Comparison of ENCODE assay signal across 1 cellular context in genomic region chr5:172853355-172853975, GRCh38.
A peak's percentile ranks its signal among the peaks of the same experiment; 100 is the strongest.
TF ChIP-seq lines count a peak whose summit lies in the region.

No MANE protein-coding gene starts in this region.

TF ChIP-seq in HepG2, 621 proteins besides CTCF, POLR2A, EP300 and RAD21 (continued from another document and continues in another):
- TF ChIP-seq ZBTB40 (IDR thresholded peaks at IDR 0.05) (no peak), ZBTB40 (CRISPR knock-in tag; IDR thresholded peaks at IDR 0.05) (0 out of 2 replicates have a peak, but pooled peaks have one; percentile 34), ZNF674 (CRISPR knock-in tag; IDR thresholded peaks at IDR 0.05; ENCODE audit: low read depth) (no peak), ZBTB1 (CRISPR knock-in tag; IDR thresholded peaks at IDR 0.05; ENCODE audit: borderline replicate concordance) (no peak), ZFYVE20 (CRISPR knock-in tag; IDR thresholded peaks at IDR 0.05; ENCODE audit: borderline replicate concordance, low read depth) (no peak), DR1 (CRISPR knock-in tag; IDR thresholded peaks at IDR 0.05) (no peak), ZNF577 (CRISPR knock-in tag; IDR thresholded peaks at IDR 0.05; ENCODE audit: borderline replicate concordance, low read depth) (no peak), ZNF20 (CRISPR knock-in tag; IDR thresholded peaks at IDR 0.05) (no peak), ZNF432 (CRISPR knock-in tag; IDR thresholded peaks at IDR 0.05; ENCODE audit: borderline replicate concordance) (no peak), TSC22D2 (CRISPR knock-in tag; IDR thresholded peaks at IDR 0.05; ENCODE audit: borderline replicate concordance) (no peak), ZNF136 (CRISPR knock-in tag; IDR thresholded peaks at IDR 0.05; ENCODE audit: low read depth) (no peak), ZNF329 (CRISPR knock-in tag; IDR thresholded peaks at IDR 0.05; ENCODE audit: low read depth) (no peak), CHD4 (IDR thresholded peaks at IDR 0.05; ENCODE audit: borderline replicate concordance, low read length) (peak; percentile 3; the same call in 1 of the 2 replicates), ZNF326 (CRISPR knock-in tag; IDR thresholded peaks at IDR 0.05; ENCODE audit: borderline replicate concordance) (no peak), ZNF710 (CRISPR knock-in tag; IDR thresholded peaks at IDR 0.05; ENCODE audit: borderline replicate concordance) (peak; percentile 29; the same call in 1 of the 2 replicates), NCOA2 (CRISPR knock-in tag; IDR thresholded peaks at IDR 0.05) (no peak), PRDM10 (CRISPR knock-in tag; IDR thresholded peaks at IDR 0.05; ENCODE audit: low read depth) (no peak), TOE1 (CRISPR knock-in tag; IDR thresholded peaks at IDR 0.05) (no peak), MBD4 (IDR thresholded peaks at IDR 0.05; ENCODE audit: borderline replicate concordance, low read length) (no peak), ZNF180 (CRISPR knock-in tag; IDR thresholded peaks at IDR 0.05; ENCODE audit: borderline replicate concordance, low read depth) (no peak), RORA (CRISPR knock-in tag; IDR thresholded peaks at IDR 0.05) (no peak), ZNF567 (CRISPR knock-in tag; IDR thresholded peaks at IDR 0.05; ENCODE audit: borderline replicate concordance) (no peak), ZNF121 (CRISPR knock-in tag; IDR thresholded peaks at IDR 0.05) (no peak), PRDM4 (CRISPR knock-in tag; IDR thresholded peaks at IDR 0.05; ENCODE audit: borderline replicate concordance) (no peak), ZNF776 (CRISPR knock-in tag; IDR thresholded peaks at IDR 0.05) (no peak), ZNF362 (CRISPR knock-in tag; IDR thresholded peaks at IDR 0.05; ENCODE audit: borderline replicate concordance) (no peak), ZMYM3 (CRISPR knock-in tag; IDR thresholded peaks at IDR 0.05) (peak; percentile 66; the same call in 1 of the 2 replicates), MYPOP (CRISPR knock-in tag; IDR thresholded peaks at IDR 0.05) (no peak), NKX3-1 (CRISPR knock-in tag; IDR thresholded peaks at IDR 0.05) (no peak), FOXK2 (IDR thresholded peaks at IDR 0.05) (no peak), ZNF292 (CRISPR knock-in tag; IDR thresholded peaks at IDR 0.05; ENCODE audit: borderline replicate concordance, low read depth) (no peak), HIVEP1 (CRISPR knock-in tag; IDR thresholded peaks at IDR 0.05) (no peak), ETV6 (CRISPR knock-in tag; conservative IDR thresholded peaks at IDR 0.05) (no peak), ZNF543 (CRISPR knock-in tag; IDR thresholded peaks at IDR 0.05) (no peak), HOXA3 (CRISPR knock-in tag; IDR thresholded peaks at IDR 0.05) (no peak), ZNF275 (CRISPR knock-in tag; IDR thresholded peaks at IDR 0.05; ENCODE audit: borderline replicate concordance) (no peak), SRSF9 (IDR thresholded peaks at IDR 0.05; ENCODE audit: borderline replicate concordance, insufficient read depth, low read depth, low read length, poor library complexity, severe bottlenecking) (no peak), MEIS1 (CRISPR knock-in tag; IDR thresholded peaks at IDR 0.05; ENCODE audit: borderline replicate concordance) (no peak; the same call in 1 of the 2 replicates)
